23 cellular contexts compared by ENCODE assay signal in genomic region chr18:76977681-76978234, GRCh38.
DNase-seq lines count a peak whose midpoint lies in the region; ATAC-seq and TF ChIP-seq lines count a peak whose summit lies in the region.
"Had no signal": no experiment of that assay in that cellular context is flagged by ENCODE, and none has a peak within 500 bp of the region (broad histone marks: within the 10 kb centered on the region; RNA-seq: fewer than 3 reads in every experiment).

No MANE protein-coding gene starts in this region.

- peaks cover 85% of the 10 kb centered on the region for H3K4me1 ChIP-seq in OCI-LY1 (ENCODE audit: insufficient read depth, low read length, severe bottlenecking)
- H3K4me1 ChIP-seq in endodermal cell (ENCODE audit: control insufficient read depth, insufficient read depth, low read length) = no peaks in the 10 kb centered on the region

- H3K4me1 Mint-ChIP-seq in endodermal cell = peaks cover 9% of the 10 kb centered on the region
- H3K4me1 Mint-ChIP-seq in stimulated activated naive B cell treated with anti-CD40 and anti-IgM and Interleukin-4, amounts not matched to agents 10 μg/mL and 1 μg/mL and 100 μg/mL, for 72 hours = peaks cover 46 to 71% of the 10 kb centered on the region in 2 donors
- H3K4me1 Mint-ChIP-seq: activated CD8-positive, alpha-beta memory T cell treated with anti-CD3 and anti-CD28 coated beads, Interleukin-2, amount 10 ng/mL, durations not matched to agents 7 days and 5 days had no signal

- no peak overlapping the region for H2AFZ ChIP-seq in OCI-LY1 (ENCODE audit: low read length)
- H2AFZ ChIP-seq: hepatocyte had no signal

- ATAC-seq in stimulated activated naive B cell treated with anti-CD40 and anti-IgM and Interleukin-4, amounts not matched to agents 10 μg/mL and 1 μg/mL and 100 μg/mL, for 72 hours (replicated peaks) = no peak
- ATAC-seq: activated CD8-positive, alpha-beta memory T cell treated with anti-CD3 and anti-CD28 coated beads, Interleukin-2, amount 10 ng/mL, durations not matched to agents 7 days and 5 days; T-cell had no signal

- H3K27me3 Mint-ChIP-seq in endodermal cell (ENCODE audit: insufficient read depth) = no peaks in the 10 kb centered on the region
- H3K27me3 Mint-ChIP-seq in stimulated activated naive B cell treated with anti-CD40 and anti-IgM and Interleukin-4, amounts not matched to agents 10 μg/mL and 1 μg/mL and 100 μg/mL, for 72 hours = no peaks in the 10 kb centered on the region
- H3K27me3 Mint-ChIP-seq: activated CD8-positive, alpha-beta memory T cell treated with anti-CD3 and anti-CD28 coated beads, Interleukin-2, amount 10 ng/mL, durations not matched to agents 7 days and 5 days; T-cell had no signal

- no peaks in the 10 kb centered on the region for H3K9me3 ChIP-seq in OCI-LY1 (ENCODE audit: low read length)
- H3K9me3 ChIP-seq in endodermal cell (ENCODE audit: control insufficient read depth, low read length) = no peaks in the 10 kb centered on the region
- H3K9me3 ChIP-seq: BLaER1, sigmoid colon, suprapubic skin had no signal

- peak overlapping the region; percentile 71 for H3K4me3 ChIP-seq in OCI-LY1 (ENCODE audit: low read depth, low read length, poor library complexity, severe bottlenecking)
- no peak overlapping the region for H3K4me3 ChIP-seq in endodermal cell (ENCODE audit: low read length)
- H3K4me3 ChIP-seq: BLaER1, hepatocyte, sigmoid colon, suprapubic skin had no signal

- H3K27ac ChIP-seq in OCI-LY1 (ENCODE audit: low read depth, low read length, poor library complexity, severe bottlenecking) = peak overlapping the region; percentile 100
- H3K27ac ChIP-seq in endodermal cell (ENCODE audit: low read depth, low read length) = peak overlapping the region; percentile 52
- H3K27ac ChIP-seq: 22Rv1, BLaER1, hepatocyte, sigmoid colon, suprapubic skin had no signal

- no peaks in the 10 kb centered on the region for H3K79me2 ChIP-seq in OCI-LY1 (ENCODE audit: insufficient read depth, low read length)
- H3K79me2 ChIP-seq: hepatocyte had no signal

- no peaks in the 10 kb centered on the region for H3K27me3 ChIP-seq in OCI-LY1 (ENCODE audit: insufficient read depth, low read length)
- H3K27me3 ChIP-seq in endodermal cell (ENCODE audit: control insufficient read depth, insufficient read depth, low read length, poor library complexity, severe bottlenecking) = no peaks in the 10 kb centered on the region
- H3K27me3 ChIP-seq: BLaER1, hepatocyte, sigmoid colon, suprapubic skin had no signal

- H3K27ac Mint-ChIP-seq in endodermal cell = no peak overlapping the region
- peak overlapping the region; percentile 92 for H3K27ac Mint-ChIP-seq in stimulated activated naive B cell treated with anti-CD40 and anti-IgM and Interleukin-4, amounts not matched to agents 10 μg/mL and 1 μg/mL and 100 μg/mL, for 72 hours
- H3K27ac Mint-ChIP-seq: activated CD8-positive, alpha-beta memory T cell treated with anti-CD3 and anti-CD28 coated beads, Interleukin-2, amount 10 ng/mL, durations not matched to agents 7 days and 5 days; mesothelial cell of epicardium; T-cell had no signal

- WGBS in endodermal cell (ENCODE audit: insufficient coverage in 1 of 2, insufficient read length in 1 of 2), 2 experiments = 89 to 92% methylated on average over 8 to 11 of the region's 11 CpGs

- no peaks in the 10 kb centered on the region for H4K20me1 ChIP-seq in OCI-LY1 (ENCODE audit: insufficient read depth, low read length)
- H4K20me1 ChIP-seq: BLaER1 had no signal

- TF ChIP-seq CTCF in OCI-LY1 (IDR thresholded peaks at IDR 0.05; ENCODE audit: low read length) (no peak), endodermal cell (conservative IDR thresholded peaks at IDR 0.05) (no peak)

- H3K9me3 Mint-ChIP-seq in endodermal cell = no peaks in the 10 kb centered on the region
- peaks cover 0 to 6% of the 10 kb centered on the region in 2 donors for H3K9me3 Mint-ChIP-seq in stimulated activated naive B cell treated with anti-CD40 and anti-IgM and Interleukin-4, amounts not matched to agents 10 μg/mL and 1 μg/mL and 100 μg/mL, for 72 hours
- H3K9me3 Mint-ChIP-seq: mesothelial cell of epicardium, T-cell had no signal

- no peaks in the 10 kb centered on the region for H3K9me2 ChIP-seq in OCI-LY1 (ENCODE audit: low read depth, low read length)

- H3K36me3 ChIP-seq in OCI-LY1 (ENCODE audit: insufficient read depth, low read length) (peaks cover 14% of the 10 kb centered on the region; the same call in 1 of the 2 replicates), endodermal cell (ENCODE audit: control insufficient read depth, insufficient read depth, low read length) (peaks cover 6% of the 10 kb centered on the region)
- H3K36me3 ChIP-seq: sigmoid colon, suprapubic skin had no signal

- DNase-seq in NCI-H2107 treated with DMSO at 0.1 percent for 48 hours (lab: John Stamatoyannopoulos, UW; ENCODE audit: unreplicated experiment) = peak; percentile 83
- DNase-seq in NCI-H2107 (lab: John Stamatoyannopoulos, UW) = no peak
- DNase-seq in endodermal cell = peak; percentile 28
- DNase-seq in stimulated activated naive B cell treated with anti-CD40 and anti-IgM and Interleukin-4, amounts not matched to agents 10 μg/mL and 1 μg/mL and 100 μg/mL, for 72 hours = no peak
- DNase-seq in NOMO-1 treated with DMSO at 0.1 percent for 48 hours (lab: John Stamatoyannopoulos, UW; ENCODE audit: unreplicated experiment) = no peak
- DNase-seq in stimulated activated CD4-positive, alpha-beta T cell treated with anti-CD3 and anti-CD28 coated beads, Interleukin-15, amount 100 ng/mL, for 24 hours = no peak
- no peak for DNase-seq in midbrain (lab: John Stamatoyannopoulos, UW)
- DNase-seq: activated CD4-positive, CD25-positive, alpha-beta regulatory T cell; activated effector memory CD4-positive, alpha-beta T cell treated with Interleukin-2 at 50 U/mL for 16 hours; central memory CD4-positive, alpha-beta T cell; GDM1; kidney glomerular epithelial cell; occipital lobe; RPMI8226; sigmoid colon; T-cell had no signal

- H3K9ac ChIP-seq in OCI-LY1 (ENCODE audit: low read length) (peak overlapping the region; percentile 38; the same call in 1 of the 2 replicates), endodermal cell (ENCODE audit: extremely low read depth, low read length, poor library complexity, severe bottlenecking) (no peak overlapping the region)
- H3K9ac ChIP-seq: BLaER1 had no signal

- H3K4me3 Mint-ChIP-seq in endodermal cell = no peak overlapping the region
- peak overlapping the region; percentile 8 to 11 for H3K4me3 Mint-ChIP-seq in stimulated activated naive B cell treated with anti-CD40 and anti-IgM and Interleukin-4, amounts not matched to agents 10 μg/mL and 1 μg/mL and 100 μg/mL, for 72 hours
- H3K4me3 Mint-ChIP-seq: activated CD8-positive, alpha-beta memory T cell treated with anti-CD3 and anti-CD28 coated beads, Interleukin-2, amount 10 ng/mL, durations not matched to agents 7 days and 5 days; mesothelial cell of epicardium; T-cell had no signal

- peak overlapping the region; percentile 84 for H3K4me2 ChIP-seq in OCI-LY1 (ENCODE audit: low read length)
- H3K4me2 ChIP-seq: BLaER1, hepatocyte had no signal

- peaks cover 20% of the 10 kb centered on the region for H3K36me3 Mint-ChIP-seq in endodermal cell (ENCODE audit: low read depth)
- H3K36me3 Mint-ChIP-seq in stimulated activated naive B cell treated with anti-CD40 and anti-IgM and Interleukin-4, amounts not matched to agents 10 μg/mL and 1 μg/mL and 100 μg/mL, for 72 hours = peaks cover 31 to 51% of the 10 kb centered on the region in 2 donors
- H3K36me3 Mint-ChIP-seq: activated CD8-positive, alpha-beta memory T cell treated with anti-CD3 and anti-CD28 coated beads, Interleukin-2, amount 10 ng/mL, durations not matched to agents 7 days and 5 days had no signal

- no peaks in the 10 kb centered on the region for H3F3A ChIP-seq in OCI-LY1 (ENCODE audit: insufficient read depth, low read length)

Comparison
In these comparisons a context has a peak if more than half of its experiments do, and no peak if none do; other contexts are left out.
1. DNase-seq: peak in NCI-H2107 treated with DMSO at 0.1 percent for 48 hours (single experiment) and endodermal cell (single experiment); none in NCI-H2107 (single experiment), stimulated activated naive B cell treated with anti-CD40 and anti-IgM and Interleukin-4, amounts not matched to agents 10 μg/mL and 1 μg/mL and 100 μg/mL, for 72 hours (single experiment), NOMO-1 treated with DMSO at 0.1 percent for 48 hours (single experiment), stimulated activated CD4-positive, alpha-beta T cell treated with anti-CD3 and anti-CD28 coated beads, Interleukin-15, amount 100 ng/mL, for 24 hours (single experiment) and midbrain (single experiment).